ENCODE assay signal across 15 cellular contexts in the genomic region with DNA sequence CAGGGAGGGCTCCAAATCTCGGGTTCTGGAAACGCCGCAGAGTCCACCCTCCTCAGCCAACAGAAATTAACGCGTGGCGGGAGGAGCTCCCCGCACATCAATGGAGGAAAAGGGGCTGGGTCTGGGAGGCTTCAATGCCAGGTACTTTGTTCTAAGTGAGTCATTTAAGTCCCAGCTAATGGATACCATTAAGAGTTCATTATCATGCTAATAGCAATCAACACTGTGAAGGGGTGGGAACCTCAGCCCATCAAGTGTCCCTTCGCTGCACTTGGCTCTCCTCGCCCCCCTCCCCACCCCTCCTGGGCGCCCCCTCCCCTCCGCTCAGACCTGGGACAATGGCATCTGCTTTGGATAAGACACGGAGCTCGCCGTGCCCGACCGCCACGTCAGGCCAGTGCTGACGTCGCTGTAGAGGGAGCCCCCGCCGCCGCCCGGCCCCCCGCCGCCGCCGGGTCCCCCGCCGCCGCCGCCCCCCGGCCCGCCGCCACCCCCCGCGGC. TPM values are rescaled to one million over a fixed set of nuclear protein-coding genes. Genes with fewer than 3 reads are reported as not detected.
DNase-seq lines count a peak whose midpoint lies in the region; ATAC-seq and TF ChIP-seq lines count a peak whose summit lies in the region.
"Had no signal": no experiment of that assay in that cellular context is flagged by ENCODE, and none has a peak within 500 bp of the region (broad histone marks: within the 10 kb centered on the region; RNA-seq: fewer than 3 reads in every experiment).

No MANE protein-coding gene starts in this region.

- no TSS peak for BruUV-seq in PC-3 (replicated peaks; lab: Mats Ljungman, UMichigan)

- H3K36me3 Mint-ChIP-seq in CD4-positive, alpha-beta T cell (ENCODE audit: low read depth), result no peaks in the 10 kb centered on the region
- H3K36me3 Mint-ChIP-seq in glutamatergic neuron (ENCODE audit: unreplicated experiment), result no peaks in the 10 kb centered on the region
- no peaks in the 10 kb centered on the region for H3K36me3 Mint-ChIP-seq in neural progenitor cell
- H3K36me3 Mint-ChIP-seq: CD4-positive, CD25-positive, alpha-beta regulatory T cell had no signal

- POLR2A ChIA-PET in CD4-positive, alpha-beta T cell (lab: Charles Lee), result no interaction called here
- POLR2A ChIA-PET in PC-3 (lab: Charles Lee; ENCODE audit: unreplicated experiment), result interaction anchor here (0.6 kb wide), 2 partner anchors 997 to 1120 kb away, joined by 3 to 9 read pairs; no protein-coding TSS in a partner anchor

- H3K79me2 ChIP-seq in PC-3 (ENCODE audit: low read length) (peaks cover 59% of the 10 kb centered on the region), neural progenitor cell (ENCODE audit: low read depth) (peaks cover 31% of the 10 kb centered on the region)

- peak overlapping the region; percentile 68 for H3K4me3 Mint-ChIP-seq in CD4-positive, alpha-beta T cell
- peak overlapping the region; percentile 81 for H3K4me3 Mint-ChIP-seq in glutamatergic neuron (ENCODE audit: unreplicated experiment)
- H3K4me3 Mint-ChIP-seq in neural progenitor cell, result peak overlapping the region; percentile 81

- H3K27me3 ChIP-seq in CD4-positive, alpha-beta T cell (ENCODE audit: control insufficient read depth, insufficient read depth, low read length), result peaks cover 29% of the 10 kb centered on the region
- no peaks in the 10 kb centered on the region for H3K27me3 ChIP-seq in PC-3 (ENCODE audit: low read length)
- peaks cover 10% of the 10 kb centered on the region for H3K27me3 ChIP-seq in neural progenitor cell

- H3K4me3 ChIP-seq in PC-3 (ENCODE audit: low read length) (peak overlapping the region; percentile 69), neural progenitor cell (peak overlapping the region; percentile 45)

- H3K9me2 ChIP-seq in PC-3 (replicated peaks; ENCODE audit: low read length), result no peaks in the 10 kb centered on the region

- intact Hi-C loops in CD4-positive, alpha-beta T cell (cut with DNase I, micrococcal nuclease), result loop anchor here (5.0 to 10.0 kb wide), 3 partner anchors 404 to 1243 kb away; no protein-coding TSS in a partner anchor
- intact Hi-C loops in PC-3 (cut with micrococcal nuclease), result loop anchor here (10.0 kb wide), 3 partner anchors 616 to 966 kb away; no protein-coding TSS in a partner anchor

- H3K27me3 Mint-ChIP-seq in CD4-positive, alpha-beta T cell, result peaks cover 67% of the 10 kb centered on the region
- peaks cover 15% of the 10 kb centered on the region for H3K27me3 Mint-ChIP-seq in glutamatergic neuron (ENCODE audit: unreplicated experiment)
- peaks cover 17% of the 10 kb centered on the region for H3K27me3 Mint-ChIP-seq in neural progenitor cell (ENCODE audit: insufficient read depth, low read depth)

- CTCF ChIA-PET in CD4-positive, alpha-beta T cell (lab: Charles Lee), result no interaction called here
- CTCF ChIA-PET in PC-3 (lab: Charles Lee), result interaction anchor here (0.6 to 4.0 kb wide), 6 partner anchors 25 to 1242 kb away, joined by 4 to 36 read pairs (median 12); no protein-coding TSS in a partner anchor

- peaks cover 37% of the 10 kb centered on the region for H3K4me1 Mint-ChIP-seq in CD4-positive, alpha-beta T cell (ENCODE audit: low read depth)
- H3K4me1 Mint-ChIP-seq in glutamatergic neuron (ENCODE audit: low read depth, unreplicated experiment) (peaks cover 8% of the 10 kb centered on the region), neural progenitor cell (peaks cover 42% of the 10 kb centered on the region)

- no peaks in the 10 kb centered on the region for H3K9me3 ChIP-seq in CD4-positive, alpha-beta T cell (ENCODE audit: control insufficient read depth, low read length)
- H3K9me3 ChIP-seq in PC-3 (ENCODE audit: low read length) (no peaks in the 10 kb centered on the region), neural progenitor cell (ENCODE audit: low read depth) (no peaks in the 10 kb centered on the region)
- H3K9me3 ChIP-seq: prostate gland, upper lobe of left lung had no signal

- H3K36me3 ChIP-seq in PC-3 (ENCODE audit: low read depth, low read length), result peaks cover 14% of the 10 kb centered on the region
- H3K36me3 ChIP-seq in neural progenitor cell, result no peaks in the 10 kb centered on the region
- H3K36me3 ChIP-seq: prostate gland, upper lobe of left lung had no signal

- DNase-seq in CD4-positive, alpha-beta T cell, result no peak
- DNase-seq in PC-3 (peak; percentile 55), glutamatergic neuron (peak; percentile 67), neural progenitor cell (ENCODE audit: low spot score) (peak; percentile 66), T1000 (lab: John Stamatoyannopoulos, UW) (no peak), SIG-M5 treated with dmso at 0.1 percent for 504 hours (lab: John Stamatoyannopoulos, UW; ENCODE audit: unreplicated experiment) (no peak)
- DNase-seq: activated T-cell treated with anti-CD3 and anti-CD28 coated beads for 4 hours; CD4-positive, CD25-positive, alpha-beta regulatory T cell; GOT3; NCI-H1930 had no signal

- H4K20me1 ChIP-seq in PC-3 (ENCODE audit: low read length) (peaks cover 32% of the 10 kb centered on the region), neural progenitor cell (ENCODE audit: low read depth) (peaks cover 42% of the 10 kb centered on the region)

- peaks cover 56% of the 10 kb centered on the region for H3K4me1 ChIP-seq in PC-3 (ENCODE audit: insufficient read depth, low read length)
- peaks cover 45% of the 10 kb centered on the region for H3K4me1 ChIP-seq in neural progenitor cell

- H3F3A ChIP-seq in PC-3 (ENCODE audit: low read length, unreplicated experiment) (peaks cover 27% of the 10 kb centered on the region), neural progenitor cell (ENCODE audit: low read depth) (peaks cover 56% of the 10 kb centered on the region)

- no peaks in the 10 kb centered on the region for H3K9me3 Mint-ChIP-seq in CD4-positive, alpha-beta T cell
- peaks cover 11% of the 10 kb centered on the region for H3K9me3 Mint-ChIP-seq in glutamatergic neuron (ENCODE audit: unreplicated experiment)
- no peaks in the 10 kb centered on the region for H3K9me3 Mint-ChIP-seq in neural progenitor cell

- H2AFZ ChIP-seq in PC-3 (ENCODE audit: low read length) (no peak overlapping the region), neural progenitor cell (replicated peaks) (no peak overlapping the region)

- H3K9ac ChIP-seq in PC-3 (ENCODE audit: low read length) (peak overlapping the region; percentile 56), neural progenitor cell (no peak overlapping the region)

- ATAC-seq in CD4-positive, alpha-beta T cell (ENCODE audit: poor library complexity), result no peak
- no peak for ATAC-seq in PC-3
- ATAC-seq in HG03442 (IDR thresholded peaks at IDR 0.05; ENCODE audit: unreplicated experiment), result no peak
- ATAC-seq in HG03378 (IDR thresholded peaks at IDR 0.05; ENCODE audit: unreplicated experiment), result no peak

- peak overlapping the region; percentile 87 for H3K4me2 ChIP-seq in PC-3 (ENCODE audit: low read length)
- peak overlapping the region; percentile 81 for H3K4me2 ChIP-seq in neural progenitor cell

- no peak overlapping the region for H3K27ac ChIP-seq in CD4-positive, alpha-beta T cell (ENCODE audit: low read depth, low read length)
- H3K27ac ChIP-seq in PC-3 (ENCODE audit: low read length) (peak overlapping the region; percentile 15), neural progenitor cell (no peak overlapping the region)
- H3K27ac ChIP-seq: prostate gland had no signal

- H3K27ac Mint-ChIP-seq in CD4-positive, alpha-beta T cell, result no peak overlapping the region
- H3K27ac Mint-ChIP-seq in glutamatergic neuron (ENCODE audit: unreplicated experiment) (no peak overlapping the region), neural progenitor cell (no peak overlapping the region)
- H3K27ac Mint-ChIP-seq: CD4-positive, CD25-positive, alpha-beta regulatory T cell had no signal

- no peak for TF ChIP-seq CTCF in CD4-positive, alpha-beta T cell (IDR thresholded peaks at IDR 0.05)
- TF ChIP-seq CTCF in PC-3 (conservative IDR thresholded peaks at IDR 0.05; ENCODE audit: low read depth, low read length) (no peak), glutamatergic neuron (IDR thresholded peaks at IDR 0.05; ENCODE audit: partially characterized antibody, unreplicated experiment) (no peak), neural progenitor cell (IDR thresholded peaks at IDR 0.05) (no peak)

RNA-seq across cellular contexts. Expression of a gene that starts 3.0 kb away (rescaled TPM):
- total RNA-seq in CD4-positive, alpha-beta T cell, result 1 to 10 TPM; 2.1 to 2.2 TPM
- total RNA-seq in PC-3 (2014; rRNA removed) (275 and 375 TPM in 2 replicates), glutamatergic neuron (ENCODE audit: unreplicated experiment) (8.9 TPM), neural progenitor cell (ENCODE audit: low replicate concordance) (5.0 and 20.7 TPM in 2 replicates)

RNA-seq across cellular contexts. Expression of a gene that starts 33.9 kb away (rescaled TPM):
- total RNA-seq in CD4-positive, alpha-beta T cell, result not detected
- 0.33 and 0.58 TPM in 2 replicates for total RNA-seq in PC-3 (2014; rRNA removed)
- not detected for total RNA-seq in glutamatergic neuron (ENCODE audit: unreplicated experiment)
- total RNA-seq in neural progenitor cell (ENCODE audit: low replicate concordance), result not detected in 2 replicates
- total RNA-seq: CD4-positive, CD25-positive, alpha-beta regulatory T cell; RPMI7951; upper lobe of left lung had no signal

Comparison
In these comparisons a context has a peak if more than half of its experiments do, and no peak if none do; other contexts are left out.
1. DNase-seq: peak in PC-3 (single experiment), glutamatergic neuron (single experiment) and neural progenitor cell (single experiment); none in CD4-positive, alpha-beta T cell (0 of 10), T1000 (single experiment) and SIG-M5 treated with dmso at 0.1 percent for 504 hours (single experiment).
2. RNA of a gene that starts 3.0 kb away (total RNA-seq): 275 to 375 TPM in PC-3; 8.9 TPM in glutamatergic neuron (single experiment), 5.0 to 20.7 TPM in neural progenitor cell and 2.1 to 2.2 TPM in CD4-positive, alpha-beta T cell; every median in the first group is over 10 times any median in the second.
3. Peak in every context shown above with its lines, with median percentiles within 50 percentile points of each other: H3K4me3 Mint-ChIP-seq.